11 cellular contexts compared by ENCODE assay signal in genomic region chr20:3812975-3813599, GRCh38. TPM values are rescaled to one million over a fixed set of nuclear protein-coding genes. Genes with fewer than 3 reads are reported as not detected.
DNase-seq lines count a peak whose midpoint lies in the region; ATAC-seq and TF ChIP-seq lines count a peak whose summit lies in the region.
"Had no signal": no experiment of that assay in that cellular context is flagged by ENCODE, and none has a peak within 500 bp of the region (broad histone marks: within the 10 kb centered on the region; RNA-seq: fewer than 3 reads in every experiment).

No MANE protein-coding gene starts in this region.

- no peaks in the 10 kb centered on the region for H3K27me3 ChIP-seq in breast epithelium
- H3K27me3 ChIP-seq in adipocyte (replicated peaks; ENCODE audit: control insufficient read depth, insufficient read depth, low read length) = no peaks in the 10 kb centered on the region
- no peaks in the 10 kb centered on the region for H3K27me3 ChIP-seq in naive thymus-derived CD4-positive, alpha-beta T cell (ENCODE audit: control insufficient read depth in 2 of 2, insufficient read depth in 2 of 2, low read length in 2 of 2)
- no peaks in the 10 kb centered on the region for H3K27me3 ChIP-seq in upper lobe of right lung
- H3K27me3 ChIP-seq: BLaER1 treated with 17β-estradiol and CSF1 and Interleukin-3, amounts not matched to agents 10 nM and 100 nM had no signal

- peak overlapping the region; percentile 9 for H3K9ac ChIP-seq in adipocyte (ENCODE audit: low read length)

- H3K27me3 Mint-ChIP-seq in MCF 10A (ENCODE audit: insufficient read depth, unreplicated experiment) = no peaks in the 10 kb centered on the region
- no peaks in the 10 kb centered on the region for H3K27me3 Mint-ChIP-seq in naive thymus-derived CD4-positive, alpha-beta T cell

- CTCF ChIA-PET in MCF 10A (lab: Yijun Ruan, JAX) = interaction anchor here (0.6 to 10.7 kb wide), 5 partner anchors 10 to 136 kb away, joined by 3 to 231 read pairs (median 4); partner anchors contain the start of genes CENPB and SPEF1
- CTCF ChIA-PET in naive thymus-derived CD4-positive, alpha-beta T cell (lab: Charles Lee) = interaction anchor here (1.0 to 6.8 kb wide), 6 partner anchors 8 to 44 kb away, joined by 3 to 45 read pairs (median 6); partner anchors contain the start of genes CDC25B and CENPB

- no peak overlapping the region for H3K4me3 Mint-ChIP-seq in MCF 10A (ENCODE audit: unreplicated experiment)
- peak overlapping the region; percentile 37 to 90 (median 66) for H3K4me3 Mint-ChIP-seq in naive thymus-derived CD4-positive, alpha-beta T cell

- H3K4me1 Mint-ChIP-seq in MCF 10A (ENCODE audit: insufficient read depth, unreplicated experiment) = peaks cover 24% of the 10 kb centered on the region
- peaks cover 46 to 74% (median 66%) of the 10 kb centered on the region in 7 donors for H3K4me1 Mint-ChIP-seq in naive thymus-derived CD4-positive, alpha-beta T cell

- H3K9me3 ChIP-seq in breast epithelium (no peaks in the 10 kb centered on the region), adipocyte (ENCODE audit: control insufficient read depth, low read length) (no peaks in the 10 kb centered on the region), upper lobe of right lung (no peaks in the 10 kb centered on the region)
- H3K9me3 ChIP-seq in naive thymus-derived CD4-positive, alpha-beta T cell (ENCODE audit: control insufficient read depth in 2 of 3, low read length in 3 of 3) = no peaks in the 10 kb centered on the region
- H3K9me3 ChIP-seq: BLaER1 treated with 17β-estradiol and CSF1 and Interleukin-3, amounts not matched to agents 10 nM and 100 nM had no signal

- H3K36me3 Mint-ChIP-seq in MCF 10A (ENCODE audit: insufficient read depth, unreplicated experiment) = peaks cover 25% of the 10 kb centered on the region
- peaks cover 0 to 20% (median 0%) of the 10 kb centered on the region in 5 donors for H3K36me3 Mint-ChIP-seq in naive thymus-derived CD4-positive, alpha-beta T cell

- peak overlapping the region; percentile 88 to 94 for H3K27ac ChIP-seq in breast epithelium
- peak overlapping the region; percentile 65 for H3K27ac ChIP-seq in naive thymus-derived CD4-positive, alpha-beta T cell (ENCODE audit: low read depth, low read length)
- H3K27ac ChIP-seq in upper lobe of right lung = peak overlapping the region; percentile 96

- TF ChIP-seq POLR2A in breast epithelium (IDR thresholded peaks at IDR 0.05) = no peak

- H3K4me3 ChIP-seq in breast epithelium (no peak overlapping the region), adipocyte (ENCODE audit: low read length) (no peak overlapping the region), upper lobe of right lung (no peak overlapping the region)
- no peak overlapping the region for H3K4me3 ChIP-seq in naive thymus-derived CD4-positive, alpha-beta T cell (ENCODE audit: low read length)
- H3K4me3 ChIP-seq: BLaER1 treated with 17β-estradiol and CSF1 and Interleukin-3, amounts not matched to agents 10 nM and 100 nM had no signal

- no peak for ATAC-seq in naive thymus-derived CD4-positive, alpha-beta T cell
- ATAC-seq in upper lobe of right lung = no peak
- no peak for ATAC-seq in HG02759 (IDR thresholded peaks at IDR 0.05; ENCODE audit: unreplicated experiment)
- ATAC-seq in HG02870 (IDR thresholded peaks at IDR 0.05; ENCODE audit: unreplicated experiment) = no peak

- H3K27ac Mint-ChIP-seq in MCF 10A (ENCODE audit: low read depth, unreplicated experiment) = no peak overlapping the region
- H3K27ac Mint-ChIP-seq in naive thymus-derived CD4-positive, alpha-beta T cell = peak overlapping the region; percentile 74 to 100 (median 96)

- H3K9me3 Mint-ChIP-seq in MCF 10A (ENCODE audit: unreplicated experiment) = no peaks in the 10 kb centered on the region
- H3K9me3 Mint-ChIP-seq in naive thymus-derived CD4-positive, alpha-beta T cell = no peaks in the 10 kb centered on the region

- peaks cover 4 to 8% of the 10 kb centered on the region in 2 donors for H3K4me1 ChIP-seq in breast epithelium
- peaks cover 33% of the 10 kb centered on the region for H3K4me1 ChIP-seq in adipocyte (ENCODE audit: control insufficient read depth, insufficient read depth, low read length)
- H3K4me1 ChIP-seq in naive thymus-derived CD4-positive, alpha-beta T cell (ENCODE audit: control insufficient read depth in 2 of 2, insufficient read depth in 2 of 2, low read length in 2 of 2) = peaks cover 56 to 69% of the 10 kb centered on the region in 2 donors
- H3K4me1 ChIP-seq in upper lobe of right lung = peaks cover 39% of the 10 kb centered on the region

- POLR2A ChIA-PET in MCF 10A (lab: Yijun Ruan, JAX) = interaction anchor here (0.6 to 3.7 kb wide), 5 partner anchors 10 to 77 kb away, joined by 3 to 24 read pairs (median 5); partner anchors contain the start of gene ADISSP
- POLR2A ChIA-PET in naive thymus-derived CD4-positive, alpha-beta T cell (lab: Charles Lee) = interaction anchor here (1.2 to 13.1 kb wide), 5 partner anchors 9 to 176 kb away, joined by 3 to 134 read pairs (median 10); partner anchors contain the start of genes ADISSP and CDC25B

- H3K36me3 ChIP-seq in breast epithelium (no peaks in the 10 kb centered on the region), adipocyte (ENCODE audit: control insufficient read depth, insufficient read depth, low read length, severe bottlenecking) (no peaks in the 10 kb centered on the region), upper lobe of right lung (no peaks in the 10 kb centered on the region)
- H3K36me3 ChIP-seq in naive thymus-derived CD4-positive, alpha-beta T cell (ENCODE audit: control insufficient read depth in 2 of 3, insufficient read depth in 3 of 3, low read length in 3 of 3) = no peaks in the 10 kb centered on the region
- H3K36me3 ChIP-seq: BLaER1 treated with 17β-estradiol and CSF1 and Interleukin-3, amounts not matched to agents 10 nM and 100 nM had no signal

- TF ChIP-seq CTCF in breast epithelium (IDR thresholded peaks at IDR 0.05) (no peak), MCF 10A (IDR thresholded peaks at IDR 0.05; ENCODE audit: unreplicated experiment) (no peak), upper lobe of right lung (IDR thresholded peaks at IDR 0.05) (no peak)

- intact Hi-C loops in breast epithelium (cut with DNase I; ENCODE audit: low total_unique reads) = loop anchor here (10.0 kb wide), 1 partner anchor 122 kb away; no protein-coding TSS in a partner anchor
- intact Hi-C loops in MCF 10A (cut with micrococcal nuclease) = no loop called here
- intact Hi-C loops in naive thymus-derived CD4-positive, alpha-beta T cell (cut with micrococcal nuclease) = no loop called here
- intact Hi-C loops in upper lobe of right lung (cut with DNase I) = no loop called here

- BruUV-seq in MCF 10A (replicated peaks; lab: Mats Ljungman, UMichigan) = no TSS peak

- no peak for DNase-seq in breast epithelium (ENCODE audit: low spot score in 2 of 2)
- no peak for DNase-seq in MCF 10A (ENCODE audit: unreplicated experiment)
- no peak for DNase-seq in adipocyte (ENCODE audit: low read depth)
- DNase-seq in naive thymus-derived CD4-positive, alpha-beta T cell = no peak
- DNase-seq in upper lobe of right lung = no peak
- DNase-seq in GF-D8 (lab: John Stamatoyannopoulos, UW) = no peak
- DNase-seq: NCI-H446; stimulated activated CD4-positive, alpha-beta T cell treated with anti-CD3 and anti-CD28 coated beads, Interleukin-4, amount 100 ng/mL, for 1 hour had no signal

RNA-seq across cellular contexts. Expression of gene AP5S1, which starts 7.3 kb away (rescaled TPM):
- total RNA-seq in breast epithelium (10 to 100 TPM; 11.1 to 13.8 (median 11.8) TPM), MCF 10A (2022) (15.8 and 19.2 TPM in 2 replicates), upper lobe of right lung (13.1 TPM)
- 10 to 100 TPM in 4 of 5 experiments, 1 to 10 TPM in 1; 7.9 to 14.0 (median 10.8) TPM for total RNA-seq in naive thymus-derived CD4-positive, alpha-beta T cell
- polyA plus RNA-seq in naive thymus-derived CD4-positive, alpha-beta T cell = 10 to 100 TPM; 19.8 to 25.9 TPM

RNA-seq across cellular contexts. Expression of gene CDC25B, which starts 17.0 kb away (rescaled TPM):
- total RNA-seq in breast epithelium (10 to 100 TPM; 18.1 to 25.0 (median 22.0) TPM), MCF 10A (2022) (134 and 137 TPM in 2 replicates), upper lobe of right lung (136 TPM)
- 100 to 1,000 TPM; 166 to 392 (median 281) TPM for total RNA-seq in naive thymus-derived CD4-positive, alpha-beta T cell
- 10 to 100 TPM; 37.0 to 45.7 TPM for polyA plus RNA-seq in naive thymus-derived CD4-positive, alpha-beta T cell

RNA-seq across cellular contexts. Expression of gene CENPB, which starts 26.5 kb away (rescaled TPM):
- 10 to 100 TPM; 55.5 to 69.8 (median 68.2) TPM for total RNA-seq in breast epithelium
- total RNA-seq in MCF 10A (2022) = 51.5 and 54.8 TPM in 2 replicates
- total RNA-seq in naive thymus-derived CD4-positive, alpha-beta T cell = 10 to 100 TPM; 35.3 to 73.6 (median 50.0) TPM
- polyA plus RNA-seq in naive thymus-derived CD4-positive, alpha-beta T cell = 1 to 10 TPM; 1.3 to 1.8 TPM
- 94.6 TPM for total RNA-seq in upper lobe of right lung

RNA-seq across cellular contexts. Expression of gene SPEF1, which starts 31.8 kb away (rescaled TPM):
- total RNA-seq in breast epithelium = under 1 TPM in 2 of 3 donors, not detected in 1; 0.33 to 0.88 TPM
- total RNA-seq in MCF 10A (2022) = 0.32 TPM in 1 of 2 replicates, not detected in the other
- total RNA-seq in naive thymus-derived CD4-positive, alpha-beta T cell = under 1 TPM in 3 of 5 experiments, not detected in 2; 0.24 to 0.32 (median 0.29) TPM
- not detected for polyA plus RNA-seq in naive thymus-derived CD4-positive, alpha-beta T cell
- 0.46 TPM for total RNA-seq in upper lobe of right lung

RNA-seq across cellular contexts. Expression of gene MAVS, which starts 33.5 kb away (rescaled TPM):
- 10 to 100 TPM; 23.3 to 32.3 (median 24.6) TPM for total RNA-seq in breast epithelium
- total RNA-seq in MCF 10A (2022) = 31.7 and 39.7 TPM in 2 replicates
- total RNA-seq in naive thymus-derived CD4-positive, alpha-beta T cell = 10 to 100 TPM; 23.3 to 49.9 (median 41.5) TPM
- 10 to 100 TPM in 1 of 2 donors, 1 to 10 TPM in 1; 3.5 to 10.1 TPM for polyA plus RNA-seq in naive thymus-derived CD4-positive, alpha-beta T cell
- total RNA-seq in upper lobe of right lung = 41.5 TPM
